ENCODE assay signal across 21 cellular contexts in genomic region chr4:24413311-24413784, GRCh38.
"Had no signal": no experiment of that assay in that cellular context is flagged by ENCODE, and none has a peak within 500 bp of the region (broad histone marks: within the 10 kb centered on the region; RNA-seq: fewer than 3 reads in every experiment).

No MANE protein-coding gene starts in this region.

- H3K9me3 Mint-ChIP-seq: activated CD4-positive, alpha-beta T cell treated with anti-CD3 and anti-CD28 coated beads, Interleukin-2, amount 10 ng/mL, durations not matched to agents 7 days and 5 days; activated naive CD4-positive, alpha-beta T cell treated with anti-CD3 and anti-CD28 coated beads for 36 hours; activated T-cell treated with anti-CD3 and anti-CD28 coated beads, Interleukin-2, amount 50 U/mL, for 24 hours; mesothelial cell of epicardium; natural killer cell treated with Interleukin-12 subunit alpha and Interleukin-12 subunit beta and Interleukin-15 and Interleukin-18, amount 100 ng/mL, for 72 hours; stimulated activated memory B cell treated with anti-CD40 and anti-IgM and Interleukin-4, amounts not matched to agents 10 μg/mL and 1 μg/mL and 100 μg/mL, for 72 hours had no signal

- H3K27me3 ChIP-seq: body of pancreas, dorsolateral prefrontal cortex, gastrocnemius medialis had no signal

- H3K4me1 Mint-ChIP-seq: activated CD4-positive, alpha-beta T cell treated with anti-CD3 and anti-CD28 coated beads, Interleukin-2, amount 10 ng/mL, durations not matched to agents 7 days and 5 days; stimulated activated memory B cell treated with anti-CD40 and anti-IgM and Interleukin-4, amounts not matched to agents 10 μg/mL and 1 μg/mL and 100 μg/mL, for 72 hours had no signal

- H3K9me3 ChIP-seq: body of pancreas, gastrocnemius medialis, lower lobe of right lung, thoracic aorta had no signal

- DNase-seq: activated CD4-positive, alpha-beta T cell treated with anti-CD3 and anti-CD28 coated beads, Interleukin-2, amount 10 ng/mL, durations not matched to agents 7 days and 5 days; activated CD8-positive, alpha-beta T cell treated with anti-CD3 and anti-CD28 coated beads, Interleukin-2, amount 10 ng/mL, durations not matched to agents 7 days and 5 days; activated naive CD4-positive, alpha-beta T cell treated with anti-CD3 and anti-CD28 coated beads for 36 hours; activated T-cell treated with anti-CD3 and anti-CD28 coated beads, Interleukin-2, amount 50 U/mL, for 24 hours; body of pancreas; central memory CD4-positive, alpha-beta T cell; dorsolateral prefrontal cortex; gastrocnemius medialis; head of caudate nucleus; left colon; lower lobe of right lung; nucleus accumbens; stimulated activated CD4-positive, alpha-beta T cell treated with anti-CD3 and anti-CD28 coated beads, Interleukin-4, amount 100 ng/mL, for 4 hours; T-helper 9 cell had no signal

- H3K27ac ChIP-seq: body of pancreas, dorsolateral prefrontal cortex, gastrocnemius medialis, lower lobe of right lung, thoracic aorta had no signal

- H3K36me3 ChIP-seq: gastrocnemius medialis, lower lobe of right lung, thoracic aorta had no signal

- H3K36me3 Mint-ChIP-seq: mesothelial cell of epicardium; natural killer cell treated with Interleukin-12 subunit alpha and Interleukin-12 subunit beta and Interleukin-15 and Interleukin-18, amount 100 ng/mL, for 72 hours; stimulated activated memory B cell treated with anti-CD40 and anti-IgM and Interleukin-4, amounts not matched to agents 10 μg/mL and 1 μg/mL and 100 μg/mL, for 72 hours had no signal

- H3K4me3 Mint-ChIP-seq: activated CD4-positive, alpha-beta T cell treated with anti-CD3 and anti-CD28 coated beads, Interleukin-2, amount 10 ng/mL, durations not matched to agents 7 days and 5 days; activated CD8-positive, alpha-beta T cell treated with anti-CD3 and anti-CD28 coated beads, Interleukin-2, amount 10 ng/mL, durations not matched to agents 7 days and 5 days; activated naive CD4-positive, alpha-beta T cell treated with anti-CD3 and anti-CD28 coated beads for 36 hours; activated T-cell treated with anti-CD3 and anti-CD28 coated beads, Interleukin-2, amount 50 U/mL, for 24 hours; mesothelial cell of epicardium; natural killer cell treated with Interleukin-12 subunit alpha and Interleukin-12 subunit beta and Interleukin-15 and Interleukin-18, amount 100 ng/mL, for 72 hours; stimulated activated memory B cell treated with anti-CD40 and anti-IgM and Interleukin-4, amounts not matched to agents 10 μg/mL and 1 μg/mL and 100 μg/mL, for 72 hours had no signal

- H3K4me3 ChIP-seq: body of pancreas, dorsolateral prefrontal cortex, gastrocnemius medialis, lower lobe of right lung, thoracic aorta had no signal

- H3K4me1 ChIP-seq: body of pancreas, lower lobe of right lung had no signal

- ATAC-seq: activated CD4-positive, CD25-positive, alpha-beta regulatory T cell treated with anti-CD3 and anti-CD28 coated beads, Interleukin-2, amount 50 U/mL, for 24 hours; activated CD8-positive, alpha-beta T cell treated with anti-CD3 and anti-CD28 coated beads, Interleukin-2, amount 10 ng/mL, durations not matched to agents 7 days and 5 days; body of pancreas; esophagus mucosa; gastrocnemius medialis; left colon; lower lobe of right lung; natural killer cell treated with Interleukin-12 subunit alpha and Interleukin-12 subunit beta and Interleukin-15 and Interleukin-18, amount 100 ng/mL, for 72 hours; sciatic nerve; stimulated activated memory B cell treated with anti-CD40 and anti-IgM and Interleukin-4, amounts not matched to agents 10 μg/mL and 1 μg/mL and 100 μg/mL, for 72 hours had no signal

- H3K27ac Mint-ChIP-seq: activated CD4-positive, alpha-beta T cell treated with anti-CD3 and anti-CD28 coated beads, Interleukin-2, amount 10 ng/mL, durations not matched to agents 7 days and 5 days; activated CD8-positive, alpha-beta T cell treated with anti-CD3 and anti-CD28 coated beads, Interleukin-2, amount 10 ng/mL, durations not matched to agents 7 days and 5 days; activated naive CD4-positive, alpha-beta T cell treated with anti-CD3 and anti-CD28 coated beads for 36 hours; activated T-cell treated with anti-CD3 and anti-CD28 coated beads, Interleukin-2, amount 50 U/mL, for 24 hours; mesothelial cell of epicardium; natural killer cell treated with Interleukin-12 subunit alpha and Interleukin-12 subunit beta and Interleukin-15 and Interleukin-18, amount 100 ng/mL, for 72 hours; stimulated activated memory B cell treated with anti-CD40 and anti-IgM and Interleukin-4, amounts not matched to agents 10 μg/mL and 1 μg/mL and 100 μg/mL, for 72 hours had no signal
